In genomic region chr2:203656522-203657287, GRCh38 we compare ENCODE assay signal across 1 cellular context.
A peak's percentile ranks its signal among the peaks of the same experiment; 100 is the strongest.
TF ChIP-seq lines count a peak whose summit lies in the region.

No MANE protein-coding gene starts in this region.

TF ChIP-seq in HepG2, 621 proteins besides CTCF, POLR2A, EP300 and RAD21 (continued from another document and continues in another):
- TF ChIP-seq NONO (IDR thresholded peaks at IDR 0.05) (no peak), NONO (CRISPR knock-in tag; conservative IDR thresholded peaks at IDR 0.05) (peak; percentile 84), ZNF230 (CRISPR knock-in tag; IDR thresholded peaks at IDR 0.05) (no peak), SOX6 (IDR thresholded peaks at IDR 0.05) (no peak), SOX6 (CRISPR knock-in tag; IDR thresholded peaks at IDR 0.05) (peak; percentile 94), CHD4 (IDR thresholded peaks at IDR 0.05; ENCODE audit: borderline replicate concordance, low read length) (peak; percentile 47; the same call in 1 of the 2 replicates), CCAR2 (optimal IDR thresholded peaks at IDR 0.05; ENCODE audit: low read depth, low read length) (peak; percentile 30), PBX3 (CRISPR knock-in tag; IDR thresholded peaks at IDR 0.05; ENCODE audit: borderline replicate concordance) (no peak), MIER3 (CRISPR knock-in tag; IDR thresholded peaks at IDR 0.05; ENCODE audit: borderline replicate concordance) (peak; percentile 78; the same call in 1 of the 2 replicates), RNF2 (conservative IDR thresholded peaks at IDR 0.05; ENCODE audit: low read depth) (peak; percentile 58; the same call in 1 of the 2 replicates), RFXAP (CRISPR knock-in tag; IDR thresholded peaks at IDR 0.05; ENCODE audit: borderline replicate concordance) (peak; percentile 57; the same call in 1 of the 2 replicates), DPF2 (CRISPR knock-in tag; IDR thresholded peaks at IDR 0.05; ENCODE audit: borderline replicate concordance, low read depth) (peak; percentile 68; the same call in 1 of the 2 replicates), RXRA (CRISPR knock-in tag; IDR thresholded peaks at IDR 0.05) (peak; percentile 64; the same call in 1 of the 2 replicates), ZMAT3 (CRISPR knock-in tag; conservative IDR thresholded peaks at IDR 0.05) (0 out of 2 replicates have a peak, but pooled peaks have one; percentile 68), GABPA (IDR thresholded peaks at IDR 0.05; ENCODE audit: low read depth, low read length) (no peak), GABPA (CRISPR knock-in tag; IDR thresholded peaks at IDR 0.05; ENCODE audit: low read depth) (peak; percentile 41; the same call in 1 of the 2 replicates), DNMT1 (CRISPR knock-in tag; IDR thresholded peaks at IDR 0.05) (peak; percentile 95; the same call in 1 of the 2 replicates), ZNF280B (CRISPR knock-in tag; IDR thresholded peaks at IDR 0.05; ENCODE audit: borderline replicate concordance) (no peak), MYNN (CRISPR knock-in tag; IDR thresholded peaks at IDR 0.05; ENCODE audit: low read depth) (0 out of 2 replicates have a peak, but pooled peaks have one; percentile 80), ZNF260 (CRISPR knock-in tag; IDR thresholded peaks at IDR 0.05; ENCODE audit: borderline replicate concordance, low read depth) (no peak), SRF (IDR thresholded peaks at IDR 0.05; ENCODE audit: low read depth, low read length) (no peak), HINFP (CRISPR knock-in tag; IDR thresholded peaks at IDR 0.05; ENCODE audit: low read depth) (0 out of 2 replicates have a peak, but pooled peaks have one; percentile 52), ZNF770 (CRISPR knock-in tag; IDR thresholded peaks at IDR 0.05) (peak; percentile 97), SAFB2 (CRISPR knock-in tag; IDR thresholded peaks at IDR 0.05; ENCODE audit: borderline replicate concordance, low read depth) (peak; percentile 62; the same call in 1 of the 2 replicates), FOXC1 (CRISPR knock-in tag; IDR thresholded peaks at IDR 0.05; ENCODE audit: borderline replicate concordance) (peak; percentile 80; the same call in 1 of the 2 replicates), ZNF761 (CRISPR knock-in tag; conservative IDR thresholded peaks at IDR 0.05) (0 out of 2 replicates have a peak, but pooled peaks have one; percentile 25), IRF9 (CRISPR knock-in tag; IDR thresholded peaks at IDR 0.05; ENCODE audit: borderline replicate concordance) (peak; percentile 82; the same call in 1 of the 2 replicates), ZNF280D (CRISPR knock-in tag; IDR thresholded peaks at IDR 0.05) (0 out of 2 replicates have a peak, but pooled peaks have one; percentile 56), SP2 (CRISPR knock-in tag; IDR thresholded peaks at IDR 0.05) (no peak), ZNF605 (CRISPR knock-in tag; IDR thresholded peaks at IDR 0.05) (peak; percentile 88; the same call in 1 of the 2 replicates), POGZ (CRISPR knock-in tag; IDR thresholded peaks at IDR 0.05) (peak; percentile 77), KDM2A (CRISPR knock-in tag; IDR thresholded peaks at IDR 0.05; ENCODE audit: borderline replicate concordance, low read depth) (peak; percentile 47), LCORL (IDR thresholded peaks at IDR 0.05) (no peak), LCORL (CRISPR knock-in tag; IDR thresholded peaks at IDR 0.05) (peak; percentile 91), RFX1 (IDR thresholded peaks at IDR 0.05) (no peak), USF2 (IDR thresholded peaks at IDR 0.05; ENCODE audit: low read depth, low read length) (no peak), USF2 (CRISPR knock-in tag; IDR thresholded peaks at IDR 0.05; ENCODE audit: borderline replicate concordance) (no peak; the same call in 1 of the 2 replicates), MTF1 (CRISPR knock-in tag; IDR thresholded peaks at IDR 0.05) (no peak), NCOA1 (CRISPR knock-in tag; IDR thresholded peaks at IDR 0.05) (0 out of 2 replicates have a peak, but pooled peaks have one; percentile 35), TP53 (CRISPR knock-in tag; conservative IDR thresholded peaks at IDR 0.05) (no peak), REPIN1 (CRISPR knock-in tag; IDR thresholded peaks at IDR 0.05; ENCODE audit: borderline replicate concordance, low read depth) (peak; percentile 89), HOXD1 (CRISPR knock-in tag; IDR thresholded peaks at IDR 0.05) (0 out of 2 replicates have a peak, but pooled peaks have one; percentile 55), THRA (CRISPR knock-in tag; IDR thresholded peaks at IDR 0.05; ENCODE audit: borderline replicate concordance) (peak; percentile 47; the same call in 1 of the 2 replicates), NR2F6 (IDR thresholded peaks at IDR 0.05) (peak; percentile 74), NR2F6 (CRISPR knock-in tag; IDR thresholded peaks at IDR 0.05) (peak; percentile 82), PITX1 (CRISPR knock-in tag; IDR thresholded peaks at IDR 0.05) (peak; percentile 64), ZFP37 (CRISPR knock-in tag; IDR thresholded peaks at IDR 0.05; ENCODE audit: borderline replicate concordance) (peak; percentile 57; the same call in 1 of the 2 replicates)
